Comparison of ENCODE assay signal across 8 cellular contexts in genomic region chr5:95759634-95760033, GRCh38. TPM values are rescaled to one million over a fixed set of nuclear protein-coding genes. Genes with fewer than 3 reads are reported as not detected.
DNase-seq lines count a peak whose midpoint lies in the region; ATAC-seq and TF ChIP-seq lines count a peak whose summit lies in the region.

No MANE protein-coding gene starts in this region.

- no TSS peak for BruUV-seq in PC-3 (replicated peaks; lab: Mats Ljungman, UMichigan)

- POLR2A ChIA-PET in PC-3 (lab: Charles Lee; ENCODE audit: unreplicated experiment): no interaction called here

- H3K27me3 ChIP-seq in PC-3 (ENCODE audit: low read length): no peaks in the 10 kb centered on the region

- peak; percentile 57 for ATAC-seq in PC-3
- no peak for ATAC-seq in stimulated activated effector memory CD8-positive, alpha-beta T cell treated with anti-CD3 and anti-CD28 coated beads, Interleukin-12 subunit alpha, Interleukin-12 subunit beta, amount 100 ng/mL, for 72 hours
- ATAC-seq in HG02973 (IDR thresholded peaks at IDR 0.05; ENCODE audit: unreplicated experiment): no peak

- no peaks in the 10 kb centered on the region for H3K9me2 ChIP-seq in PC-3 (replicated peaks; ENCODE audit: low read length)

- intact Hi-C loops in PC-3 (cut with micrococcal nuclease): loop anchor here (2.0 kb wide), 1 partner anchor 29 kb away; the partner anchor contains the start of gene RHOBTB3

- no peak overlapping the region for H3K9ac ChIP-seq in PC-3 (ENCODE audit: low read length)

- H3K4me1 ChIP-seq in PC-3 (ENCODE audit: insufficient read depth, low read length): peaks cover 35% of the 10 kb centered on the region

- H3K36me3 ChIP-seq in PC-3 (ENCODE audit: low read depth, low read length): no peaks in the 10 kb centered on the region

- peaks cover 21% of the 10 kb centered on the region for H3K4me1 Mint-ChIP-seq in stimulated activated effector memory CD8-positive, alpha-beta T cell treated with anti-CD3 and anti-CD28 coated beads, Interleukin-12 subunit alpha, Interleukin-12 subunit beta, amount 100 ng/mL, for 72 hours

- H3K4me2 ChIP-seq in PC-3 (ENCODE audit: low read length): peak overlapping the region; percentile 24

- H3K9me3 Mint-ChIP-seq in stimulated activated effector memory CD8-positive, alpha-beta T cell treated with anti-CD3 and anti-CD28 coated beads, Interleukin-12 subunit alpha, Interleukin-12 subunit beta, amount 100 ng/mL, for 72 hours: no peaks in the 10 kb centered on the region

- peak overlapping the region; percentile 40; the same call in 1 of the 2 replicates for H3K27ac ChIP-seq in PC-3 (ENCODE audit: low read length)

- no peak for TF ChIP-seq CTCF in PC-3 (conservative IDR thresholded peaks at IDR 0.05; ENCODE audit: low read depth, low read length)

- CTCF ChIA-PET in PC-3 (lab: Charles Lee): interaction anchor here (0.6 kb wide), 1 partner anchor 62 kb away, joined by 3 read pairs; no protein-coding TSS in a partner anchor

- DNase-seq in NCI-H1417 (lab: John Stamatoyannopoulos, UW) (peak in 2 of 3 experiments; percentile 8 to 53), NCI-H1417 treated with DMSO at 0.1 percent for 48 hours (lab: John Stamatoyannopoulos, UW) (no peak), PC-3 (peak; percentile 11), foreskin melanocyte (peak; percentile 98), RKO (ENCODE audit: low spot score) (no peak)
- DNase-seq in stimulated activated effector memory CD8-positive, alpha-beta T cell treated with anti-CD3 and anti-CD28 coated beads, Interleukin-12 subunit alpha, Interleukin-12 subunit beta, amount 100 ng/mL, for 72 hours (ENCODE audit: low spot score in 2 of 2): no peak
- no peak for DNase-seq in effector CD8-positive, alpha-beta T cell (lab: John Stamatoyannopoulos, UW)

- H3K27ac Mint-ChIP-seq in stimulated activated effector memory CD8-positive, alpha-beta T cell treated with anti-CD3 and anti-CD28 coated beads, Interleukin-12 subunit alpha, Interleukin-12 subunit beta, amount 100 ng/mL, for 72 hours: no peak overlapping the region

- peak overlapping the region; percentile 53; the same call in 1 of the 2 replicates for H2AFZ ChIP-seq in PC-3 (ENCODE audit: low read length)

- H3K79me2 ChIP-seq in PC-3 (ENCODE audit: low read length): no peaks in the 10 kb centered on the region

- no peaks in the 10 kb centered on the region for H4K20me1 ChIP-seq in PC-3 (ENCODE audit: low read length)

- no peak overlapping the region for H3K4me3 ChIP-seq in PC-3 (ENCODE audit: low read length)

- H3F3A ChIP-seq in PC-3 (ENCODE audit: low read length, unreplicated experiment): no peaks in the 10 kb centered on the region

- H3K9me3 ChIP-seq in PC-3 (ENCODE audit: low read length): no peaks in the 10 kb centered on the region

- H3K4me3 Mint-ChIP-seq in stimulated activated effector memory CD8-positive, alpha-beta T cell treated with anti-CD3 and anti-CD28 coated beads, Interleukin-12 subunit alpha, Interleukin-12 subunit beta, amount 100 ng/mL, for 72 hours: peak overlapping the region; percentile 61

- no peaks in the 10 kb centered on the region for H3K36me3 Mint-ChIP-seq in stimulated activated effector memory CD8-positive, alpha-beta T cell treated with anti-CD3 and anti-CD28 coated beads, Interleukin-12 subunit alpha, Interleukin-12 subunit beta, amount 100 ng/mL, for 72 hours

RNA-seq across cellular contexts. Expression of gene RHOBTB3, which starts 28.5 kb away (rescaled TPM):
- 14.2 and 16.3 TPM in 2 replicates for total RNA-seq in PC-3 (2014; rRNA removed)

Comparison
In these comparisons a context has a peak if more than half of its experiments do, and no peak if none do; other contexts are left out.
1. DNase-seq: peak in NCI-H1417 (2 of 3), PC-3 (single experiment) and foreskin melanocyte (single experiment); none in NCI-H1417 treated with DMSO at 0.1 percent for 48 hours (single experiment), stimulated activated effector memory CD8-positive, alpha-beta T cell treated with anti-CD3 and anti-CD28 coated beads, Interleukin-12 subunit alpha, Interleukin-12 subunit beta, amount 100 ng/mL, for 72 hours (0 of 2), effector CD8-positive, alpha-beta T cell (single experiment) and RKO (single experiment).